ENCODE assay signal across 24 cellular contexts in genomic region chr6:146999766-147000165, GRCh38.
"Had no signal": no experiment of that assay in that cellular context is flagged by ENCODE, and none has a peak within 500 bp of the region (broad histone marks: within the 10 kb centered on the region; RNA-seq: fewer than 3 reads in every experiment).

No MANE protein-coding gene starts in this region.

- H3K9me3 ChIP-seq: right atrium auricular region, testis, transverse colon had no signal

- H3K27me3 Mint-ChIP-seq: activated CD4-positive, alpha-beta memory T cell treated with anti-CD3 and anti-CD28 coated beads for 36 hours; activated CD4-positive, alpha-beta T cell treated with anti-CD3 and anti-CD28 coated beads, Interleukin-2, amount 10 ng/mL, durations not matched to agents 24 days and 14 days; activated naive CD4-positive, alpha-beta T cell treated with anti-CD3 and anti-CD28 coated beads, Interleukin-2, amount 10 ng/mL, durations not matched to agents 7 days and 5 days; activated naive CD8-positive, alpha-beta T cell treated with anti-CD3 and anti-CD28 coated beads, Interleukin-2, amount 10 ng/mL, durations not matched to agents 7 days and 5 days had no signal

- H3K36me3 ChIP-seq: brain microvascular endothelial cell, heart right ventricle, right atrium auricular region, transverse colon had no signal

- H3K4me1 ChIP-seq: foreskin keratinocyte, right atrium auricular region, testis had no signal

- H3K27ac ChIP-seq: brain microvascular endothelial cell, foreskin keratinocyte, right atrium auricular region, testis, transverse colon, VCaP had no signal

- ATAC-seq: activated CD4-positive, CD25-positive, alpha-beta regulatory T cell treated with anti-CD3 and anti-CD28 coated beads, Interleukin-2, amount 50 U/mL, for 24 hours; esophagus mucosa; heart right ventricle; naive thymus-derived CD8-positive, alpha-beta T cell had no signal

- H3K4me3 ChIP-seq: heart right ventricle, right atrium auricular region, testis, transverse colon had no signal

- FAIRE-seq: astrocyte, TTC549 had no signal

- H3K27me3 ChIP-seq: brain microvascular endothelial cell, foreskin keratinocyte, heart right ventricle, right atrium auricular region, testis, transverse colon had no signal

- H3K4me1 Mint-ChIP-seq: activated CD4-positive, alpha-beta T cell treated with anti-CD3 and anti-CD28 coated beads, Interleukin-2, amount 10 ng/mL, durations not matched to agents 24 days and 14 days; activated naive CD4-positive, alpha-beta T cell treated with anti-CD3 and anti-CD28 coated beads, Interleukin-2, amount 10 ng/mL, durations not matched to agents 7 days and 5 days; activated naive CD8-positive, alpha-beta T cell treated with anti-CD3 and anti-CD28 coated beads, Interleukin-2, amount 10 ng/mL, durations not matched to agents 7 days and 5 days; naive thymus-derived CD8-positive, alpha-beta T cell had no signal

- H3K4me3 Mint-ChIP-seq: activated CD4-positive, alpha-beta memory T cell treated with anti-CD3 and anti-CD28 coated beads for 36 hours; activated CD4-positive, alpha-beta T cell treated with anti-CD3 and anti-CD28 coated beads, Interleukin-2, amount 10 ng/mL, durations not matched to agents 24 days and 14 days; activated naive CD4-positive, alpha-beta T cell treated with anti-CD3 and anti-CD28 coated beads, Interleukin-2, amount 10 ng/mL, durations not matched to agents 7 days and 5 days; activated naive CD8-positive, alpha-beta T cell treated with anti-CD3 and anti-CD28 coated beads, Interleukin-2, amount 10 ng/mL, durations not matched to agents 7 days and 5 days; naive thymus-derived CD8-positive, alpha-beta T cell; neural crest cell; T-helper 1 cell treated with Interleukin-12 subunit alpha and Interleukin-12 subunit beta and Interleukin-4 antibody, amounts not matched to agents 30 μg/mL and 1 μg/mL, for 36 hours had no signal

- H3K27ac Mint-ChIP-seq: activated CD4-positive, alpha-beta memory T cell treated with anti-CD3 and anti-CD28 coated beads for 36 hours; activated CD4-positive, alpha-beta T cell treated with anti-CD3 and anti-CD28 coated beads, Interleukin-2, amount 10 ng/mL, durations not matched to agents 24 days and 14 days; activated naive CD4-positive, alpha-beta T cell treated with anti-CD3 and anti-CD28 coated beads, Interleukin-2, amount 10 ng/mL, durations not matched to agents 7 days and 5 days; activated naive CD8-positive, alpha-beta T cell treated with anti-CD3 and anti-CD28 coated beads, Interleukin-2, amount 10 ng/mL, durations not matched to agents 7 days and 5 days; naive thymus-derived CD8-positive, alpha-beta T cell; T-helper 1 cell treated with Interleukin-12 subunit alpha and Interleukin-12 subunit beta and Interleukin-4 antibody, amounts not matched to agents 30 μg/mL and 1 μg/mL, for 36 hours had no signal

- H3K9me3 Mint-ChIP-seq: activated CD4-positive, alpha-beta memory T cell treated with anti-CD3 and anti-CD28 coated beads for 36 hours; activated CD4-positive, alpha-beta T cell treated with anti-CD3 and anti-CD28 coated beads, Interleukin-2, amount 10 ng/mL, durations not matched to agents 24 days and 14 days; neural crest cell; T-helper 1 cell treated with Interleukin-12 subunit alpha and Interleukin-12 subunit beta and Interleukin-4 antibody, amounts not matched to agents 30 μg/mL and 1 μg/mL, for 36 hours had no signal

- DNase-seq: activated CD4-positive, alpha-beta memory T cell treated with anti-CD3 and anti-CD28 coated beads for 36 hours; activated CD4-positive, alpha-beta T cell treated with anti-CD3 and anti-CD28 coated beads, Interleukin-2, amount 10 ng/mL, durations not matched to agents 24 days and 14 days; activated CD8-positive, alpha-beta memory T cell treated with anti-CD3 and anti-CD28 coated beads, Interleukin-2, amount 50 U/mL, for 4 hours; activated gamma-delta T cell; activated naive CD4-positive, alpha-beta T cell treated with anti-CD3 and anti-CD28 coated beads, Interleukin-2, amount 10 ng/mL, durations not matched to agents 7 days and 5 days; activated naive CD8-positive, alpha-beta T cell treated with anti-CD3 and anti-CD28 coated beads, Interleukin-2, amount 10 ng/mL, durations not matched to agents 7 days and 5 days; activated T-cell treated with anti-CD3 and anti-CD28 coated beads, Interleukin-2, amount 50 U/mL, for 1 hour; foreskin keratinocyte; heart right ventricle; naive thymus-derived CD8-positive, alpha-beta T cell; nucleus accumbens; stimulated activated naive CD4-positive, alpha-beta T cell; T-helper 9 cell; testis; transverse colon had no signal

- H3K36me3 Mint-ChIP-seq: activated CD4-positive, alpha-beta memory T cell treated with anti-CD3 and anti-CD28 coated beads for 36 hours; activated naive CD4-positive, alpha-beta T cell treated with anti-CD3 and anti-CD28 coated beads, Interleukin-2, amount 10 ng/mL, durations not matched to agents 7 days and 5 days; activated naive CD8-positive, alpha-beta T cell treated with anti-CD3 and anti-CD28 coated beads, Interleukin-2, amount 10 ng/mL, durations not matched to agents 7 days and 5 days had no signal
